ENCODE assay signal across 1 cellular context in genomic region chr11:118898400-118899295, GRCh38.
TF ChIP-seq lines count a peak whose summit lies in the region.

No MANE protein-coding gene starts in this region.

TF ChIP-seq in SK-N-SH treated with all-trans-retinoic acid at 6 μM for 48 hours, 23 proteins besides CTCF, POLR2A, EP300 and RAD21 (continued from another document):
- TF ChIP-seq TSHZ2 (CRISPR knock-in tag; IDR thresholded peaks at IDR 0.05) (no peak), ZNF8 (CRISPR knock-in tag; IDR thresholded peaks at IDR 0.05) (no peak), PPARA (CRISPR knock-in tag; IDR thresholded peaks at IDR 0.05; ENCODE audit: borderline replicate concordance) (no peak), GLIS3 (CRISPR knock-in tag; IDR thresholded peaks at IDR 0.05) (no peak), CSDC2 (CRISPR knock-in tag; IDR thresholded peaks at IDR 0.05) (no peak), ARNTL (CRISPR knock-in tag; IDR thresholded peaks at IDR 0.05; ENCODE audit: borderline replicate concordance, low read depth) (no peak), PATZ1 (CRISPR knock-in tag; IDR thresholded peaks at IDR 0.05; ENCODE audit: borderline replicate concordance) (no peak), OSR1 (CRISPR knock-in tag; IDR thresholded peaks at IDR 0.05) (no peak), ISL1 (CRISPR knock-in tag; IDR thresholded peaks at IDR 0.05) (no peak), ESRRG (CRISPR knock-in tag; IDR thresholded peaks at IDR 0.05) (no peak)
TF ChIP-seq in SK-N-SH treated with all-trans-retinoic acid at 6 μM for 48 hours: peak in this region for 0.
